Comparison of ENCODE assay signal across 4 cellular contexts in genomic region chr9:129602598-129603415, GRCh38.
A peak's percentile ranks its signal among the peaks of the same experiment; 100 is the strongest.
TF ChIP-seq lines count a peak whose summit lies in the region.

No MANE protein-coding gene starts in this region.

TF ChIP-seq in SK-N-SH, 30 proteins besides CTCF, POLR2A, EP300 and RAD21:
- no peak for TF ChIP-seq GATA2 (CRISPR knock-in tag; IDR thresholded peaks at IDR 0.05)
- no peak for TF ChIP-seq MEF2A (IDR thresholded peaks at IDR 0.05; ENCODE audit: borderline replicate concordance, low read depth)
- TF ChIP-seq NFIC (IDR thresholded peaks at IDR 0.05; ENCODE audit: borderline replicate concordance), result no peak
- no peak for TF ChIP-seq NRF1 (IDR thresholded peaks at IDR 0.05; ENCODE audit: low read depth, low read length)
- TF ChIP-seq SIN3A (IDR thresholded peaks at IDR 0.05; ENCODE audit: borderline replicate concordance, low read depth, low read length), result no peak

TF ChIP-seq in SK-N-SH treated with all-trans-retinoic acid at 6 μM for 48 hours, 23 proteins besides CTCF, POLR2A, EP300 and RAD21:
- no peak for TF ChIP-seq TSHZ2 (CRISPR knock-in tag; IDR thresholded peaks at IDR 0.05)
- no peak for TF ChIP-seq BACH2 (CRISPR knock-in tag; IDR thresholded peaks at IDR 0.05; ENCODE audit: borderline replicate concordance)
- no peak for TF ChIP-seq ARNTL (CRISPR knock-in tag; IDR thresholded peaks at IDR 0.05; ENCODE audit: borderline replicate concordance, low read depth)
- no peak for TF ChIP-seq ZNF565 (CRISPR knock-in tag; conservative IDR thresholded peaks at IDR 0.05; ENCODE audit: low read depth)

TF ChIP-seq in Ishikawa, 13 proteins besides CTCF, POLR2A, EP300 and RAD21:
- TF ChIP-seq NFIC (IDR thresholded peaks at IDR 0.05) (peak; percentile 29; the same call in 1 of the 2 replicates), TAF1 (IDR thresholded peaks at IDR 0.05; ENCODE audit: low read depth) (no peak)

TF ChIP-seq in GM12878, 131 proteins besides CTCF, POLR2A, EP300 and RAD21:
- peak; percentile 73 for TF ChIP-seq DPF2 (IDR thresholded peaks at IDR 0.05)
- TF ChIP-seq MEF2B (IDR thresholded peaks at IDR 0.05; ENCODE audit: partially characterized antibody, poor library complexity, severe bottlenecking), result peak; percentile 17
- TF ChIP-seq HDGF (IDR thresholded peaks at IDR 0.05), result peak; percentile 91; the same call in 1 of the 2 replicates
- 0 out of 2 replicates have a peak, but pooled peaks have one; percentile 18 for TF ChIP-seq RELB (IDR thresholded peaks at IDR 0.05; ENCODE audit: low read depth)
- no peak for TF ChIP-seq REST (IDR thresholded peaks at IDR 0.05; ENCODE audit: low read depth, low read length)
- no peak for TF ChIP-seq ZBTB33 (IDR thresholded peaks at IDR 0.05)
- TF ChIP-seq IKZF1 (conservative IDR thresholded peaks at IDR 0.05), result peak; percentile 71
- peak; percentile 75 for TF ChIP-seq NBN (IDR thresholded peaks at IDR 0.05)
- 0 out of 2 replicates have a peak, but pooled peaks have one; percentile 31 for TF ChIP-seq NR2F1 (conservative IDR thresholded peaks at IDR 0.05)
- TF ChIP-seq NKRF (conservative IDR thresholded peaks at IDR 0.05), result 0 out of 2 replicates have a peak, but pooled peaks have one; percentile 44
- TF ChIP-seq RCOR1 (conservative IDR thresholded peaks at IDR 0.05; ENCODE audit: low read depth, low read length), result no peak
- peak; percentile 93 for TF ChIP-seq SMAD1 (IDR thresholded peaks at IDR 0.05; ENCODE audit: low read depth, partially characterized antibody)
- peak; percentile 68 for TF ChIP-seq ATF7 (IDR thresholded peaks at IDR 0.05; ENCODE audit: low read depth)
- TF ChIP-seq MTA2 (IDR thresholded peaks at IDR 0.05; ENCODE audit: low read depth), result peak; percentile 44; the same call in 1 of the 2 replicates
- TF ChIP-seq EED (IDR thresholded peaks at IDR 0.05; ENCODE audit: low read depth), result peak; percentile 17; the same call in 1 of the 2 replicates
- TF ChIP-seq LARP7 (IDR thresholded peaks at IDR 0.05), result peak; percentile 47
- no peak for TF ChIP-seq SMAD5 (IDR thresholded peaks at IDR 0.05; ENCODE audit: low read depth)
- TF ChIP-seq BACH1 (IDR thresholded peaks at IDR 0.05; ENCODE audit: borderline replicate concordance), result peak; percentile 45; the same call in 1 of the 2 replicates
- 0 out of 2 replicates have a peak, but pooled peaks have one; percentile 28 for TF ChIP-seq RUNX3 (IDR thresholded peaks at IDR 0.05; ENCODE audit: low read length)
- peak; percentile 33; the same call in 1 of the 2 replicates for TF ChIP-seq SPI1 (IDR thresholded peaks at IDR 0.05; ENCODE audit: borderline replicate concordance, insufficient read depth, low read depth, low read length)
- TF ChIP-seq NFIC (IDR thresholded peaks at IDR 0.05; ENCODE audit: low read depth, low read length), result no peak
- TF ChIP-seq SKIL (IDR thresholded peaks at IDR 0.05; ENCODE audit: low read depth, poor library complexity, severe bottlenecking), result peak; percentile 93
- no peak for TF ChIP-seq ZNF384 (IDR thresholded peaks at IDR 0.05; ENCODE audit: borderline replicate concordance, low read depth, low read length)
- peak; percentile 98 for TF ChIP-seq SMARCA5 (IDR thresholded peaks at IDR 0.05)
- TF ChIP-seq GATAD2B (conservative IDR thresholded peaks at IDR 0.05; ENCODE audit: low read depth), result peak; percentile 91
- no peak for TF ChIP-seq ATF2 (IDR thresholded peaks at IDR 0.05; ENCODE audit: low read length)
- TF ChIP-seq NFXL1 (IDR thresholded peaks at IDR 0.05; ENCODE audit: borderline replicate concordance), result peak; percentile 82; the same call in 1 of the 2 replicates
- peak; percentile 60 for TF ChIP-seq PBX3 (IDR thresholded peaks at IDR 0.05; ENCODE audit: insufficient replicate concordance, low read depth, low read length)
- peak in 1 of 2 experiments; percentile 38; a peak in 2 of 4 replicates for TF ChIP-seq IKZF2 (IDR thresholded peaks at IDR 0.05)
- TF ChIP-seq PKNOX1 (IDR thresholded peaks at IDR 0.05), result peak; percentile 91
- TF ChIP-seq BHLHE40 (IDR thresholded peaks at IDR 0.05; ENCODE audit: borderline replicate concordance in 1 of 2, low read depth in 2 of 2, low read length in 1 of 2), result 0 out of 4 replicates have a peak, but pooled peaks of 1 of the 2 experiments have one; percentile 48
- no peak for TF ChIP-seq TARDBP (IDR thresholded peaks at IDR 0.05; ENCODE audit: borderline replicate concordance)
- TF ChIP-seq PAX5 (IDR thresholded peaks at IDR 0.05; ENCODE audit: borderline replicate concordance, low read depth, low read length), result 0 out of 2 replicates have a peak, but pooled peaks have one; percentile 19
- TF ChIP-seq ZNF217 (IDR thresholded peaks at IDR 0.05), result peak; percentile 70
- no peak for TF ChIP-seq CBX5 (IDR thresholded peaks at IDR 0.05; ENCODE audit: low read depth)
TF ChIP-seq in GM12878: peak in this region for 26.
